Comparison of ENCODE assay signal across 9 cellular contexts in genomic region chr6:132919476-132919875, GRCh38.
DNase-seq lines count a peak whose midpoint lies in the region; ATAC-seq and TF ChIP-seq lines count a peak whose summit lies in the region.
"Had no signal": no experiment of that assay in that cellular context is flagged by ENCODE, and none has a peak within 500 bp of the region (broad histone marks: within the 10 kb centered on the region; RNA-seq: fewer than 3 reads in every experiment).

No MANE protein-coding gene starts in this region.

- in situ Hi-C loops in mammary epithelial cell (cut with MboI; ENCODE audit: low sequenced_read_pairs in 2 of 2), result no loop called here
- in situ Hi-C loops in KBM-7 (cut with MboI; ENCODE audit: low pct_unique_long_range_greater_than_20kb, low sequenced_read_pairs), result no loop called here

- H3K36me3 Mint-ChIP-seq in MCF 10A (ENCODE audit: insufficient read depth, unreplicated experiment), result no peaks in the 10 kb centered on the region
- H3K36me3 Mint-ChIP-seq in stimulated activated naive B cell treated with anti-CD40 and anti-IgM and Interleukin-4, amounts not matched to agents 10 μg/mL and 1 μg/mL and 100 μg/mL, for 72 hours, result no peaks in the 10 kb centered on the region

- no peaks in the 10 kb centered on the region for H3K9me3 ChIP-seq in mammary epithelial cell (replicated peaks; ENCODE audit: insufficient read depth, low read length)
- H3K9me3 ChIP-seq: BLaER1 had no signal

- dilution Hi-C loops in mammary epithelial cell (cut with HindIII; ENCODE audit: low sequenced_read_pairs), result no loop called here

- H3K4me1 Mint-ChIP-seq in MCF 10A (ENCODE audit: insufficient read depth, unreplicated experiment), result peaks cover 11% of the 10 kb centered on the region
- peaks cover 0 to 3% of the 10 kb centered on the region in 2 donors for H3K4me1 Mint-ChIP-seq in stimulated activated naive B cell treated with anti-CD40 and anti-IgM and Interleukin-4, amounts not matched to agents 10 μg/mL and 1 μg/mL and 100 μg/mL, for 72 hours

- no peak overlapping the region for H3K27ac Mint-ChIP-seq in MCF 10A (ENCODE audit: low read depth, unreplicated experiment)
- no peak overlapping the region for H3K27ac Mint-ChIP-seq in stimulated activated naive B cell treated with anti-CD40 and anti-IgM and Interleukin-4, amounts not matched to agents 10 μg/mL and 1 μg/mL and 100 μg/mL, for 72 hours

- no peaks in the 10 kb centered on the region for H3K79me2 ChIP-seq in mammary epithelial cell (ENCODE audit: insufficient read depth, low read length)

- no peak overlapping the region for H3K4me3 ChIP-seq in mammary epithelial cell (replicated peaks in 1 of 3; ENCODE audit: insufficient read depth in 1 of 3, low read depth in 2 of 3, low read length in 3 of 3)
- H3K4me3 ChIP-seq in epithelial cell of proximal tubule (ENCODE audit: low read depth, low read length), result no peak overlapping the region
- H3K4me3 ChIP-seq: BLaER1 had no signal

- no peaks in the 10 kb centered on the region for H3K27me3 ChIP-seq in mammary epithelial cell (ENCODE audit: insufficient read depth, low read length)
- H3K27me3 ChIP-seq: BLaER1 had no signal

- H3K27me3 Mint-ChIP-seq in MCF 10A (ENCODE audit: insufficient read depth, unreplicated experiment), result peaks cover 44% of the 10 kb centered on the region
- H3K27me3 Mint-ChIP-seq in stimulated activated naive B cell treated with anti-CD40 and anti-IgM and Interleukin-4, amounts not matched to agents 10 μg/mL and 1 μg/mL and 100 μg/mL, for 72 hours, result peaks cover 5 to 8% of the 10 kb centered on the region in 2 donors

- DNase-seq in MCF 10A (ENCODE audit: unreplicated experiment) (peak; percentile 82), mammary epithelial cell (no peak), epithelial cell of proximal tubule (ENCODE audit: low read depth) (peak; percentile 86), mucosa of gallbladder (ENCODE audit: low spot score) (peak; percentile 66), ureter (ENCODE audit: low spot score) (peak; percentile 75), KBM-7 (no peak)
- no peak for DNase-seq in stimulated activated naive B cell treated with anti-CD40 and anti-IgM and Interleukin-4, amounts not matched to agents 10 μg/mL and 1 μg/mL and 100 μg/mL, for 72 hours

- no peak overlapping the region for H3K4me2 ChIP-seq in mammary epithelial cell (ENCODE audit: insufficient read depth, low read depth, low read length)
- H3K4me2 ChIP-seq: BLaER1 had no signal

- no peak overlapping the region for H2AFZ ChIP-seq in mammary epithelial cell (ENCODE audit: low read depth, low read length)

- ATAC-seq in GM21528 (IDR thresholded peaks at IDR 0.05; ENCODE audit: low FRiP score, unreplicated experiment), result no peak
- no peak for ATAC-seq in stimulated activated naive B cell treated with anti-CD40 and anti-IgM and Interleukin-4, amounts not matched to agents 10 μg/mL and 1 μg/mL and 100 μg/mL, for 72 hours (replicated peaks)

- WGBS in mammary epithelial cell (ENCODE audit: low coverage, missing lambda C conversion rate), result 0% methylated on average over 2 of the region's 2 CpGs

- intact Hi-C loops in MCF 10A (cut with micrococcal nuclease), result no loop called here
- intact Hi-C loops in mammary epithelial cell (cut with micrococcal nuclease), result no loop called here

- H3K9ac ChIP-seq in mammary epithelial cell (ENCODE audit: insufficient read depth, low read length), result no peak overlapping the region
- H3K9ac ChIP-seq: BLaER1 had no signal

- no peaks in the 10 kb centered on the region for H3K9me3 Mint-ChIP-seq in MCF 10A (ENCODE audit: unreplicated experiment)
- peaks cover 0 to 1% of the 10 kb centered on the region in 2 donors for H3K9me3 Mint-ChIP-seq in stimulated activated naive B cell treated with anti-CD40 and anti-IgM and Interleukin-4, amounts not matched to agents 10 μg/mL and 1 μg/mL and 100 μg/mL, for 72 hours

- no peaks in the 10 kb centered on the region for H3K4me1 ChIP-seq in mammary epithelial cell (ENCODE audit: insufficient read depth, low read length)
- H3K4me1 ChIP-seq: BLaER1 had no signal

- no peaks in the 10 kb centered on the region for H3K36me3 ChIP-seq in mammary epithelial cell (ENCODE audit: insufficient read depth, low read length)
- H3K36me3 ChIP-seq: BLaER1 had no signal

- BruUV-seq in MCF 10A (replicated peaks; lab: Mats Ljungman, UMichigan), result no TSS peak
- BruUV-seq in mammary epithelial cell (replicated peaks; lab: Mats Ljungman, UMichigan), result no TSS peak

- TF ChIP-seq CTCF in MCF 10A (IDR thresholded peaks at IDR 0.05; ENCODE audit: unreplicated experiment), result no peak
- no peak for TF ChIP-seq CTCF in mammary epithelial cell (conservative IDR thresholded peaks at IDR 0.05 in 1 of 2, IDR thresholded peaks at IDR 0.05 in 1 of 2; ENCODE audit: extremely low read depth in 1 of 2, insufficient read depth in 1 of 2, low read depth in 1 of 2, low read length in 2 of 2)
- no peak for TF ChIP-seq CTCF in epithelial cell of proximal tubule (conservative IDR thresholded peaks at IDR 0.05; ENCODE audit: low read depth, low read length)

- CTCF ChIA-PET in MCF 10A (lab: Yijun Ruan, JAX) (interaction anchor here (0.9 kb wide), 1 partner anchor 9 kb away, joined by 3 read pairs; no protein-coding TSS in a partner anchor), mammary epithelial cell (lab: Charles Lee; ENCODE audit: low non-redundant PET) (no interaction called here)

- no peak overlapping the region for H3K4me3 Mint-ChIP-seq in MCF 10A (ENCODE audit: unreplicated experiment)
- no peak overlapping the region for H3K4me3 Mint-ChIP-seq in stimulated activated naive B cell treated with anti-CD40 and anti-IgM and Interleukin-4, amounts not matched to agents 10 μg/mL and 1 μg/mL and 100 μg/mL, for 72 hours

- H4K20me1 ChIP-seq in mammary epithelial cell (ENCODE audit: insufficient read depth, low read length), result no peaks in the 10 kb centered on the region
- H4K20me1 ChIP-seq: BLaER1 had no signal

- no peak overlapping the region for H3K27ac ChIP-seq in mammary epithelial cell (ENCODE audit: insufficient read depth, low read depth, low read length)
- H3K27ac ChIP-seq: BLaER1 had no signal

- POLR2A ChIA-PET in MCF 10A (lab: Yijun Ruan, JAX), result no interaction called here

Comparison
In these comparisons a context has a peak if more than half of its experiments do, and no peak if none do; other contexts are left out.
1. DNase-seq: peak in MCF 10A (single experiment), epithelial cell of proximal tubule (single experiment), mucosa of gallbladder (single experiment) and ureter (single experiment); none in mammary epithelial cell (single experiment), KBM-7 (single experiment) and stimulated activated naive B cell treated with anti-CD40 and anti-IgM and Interleukin-4, amounts not matched to agents 10 μg/mL and 1 μg/mL and 100 μg/mL, for 72 hours (single experiment).